Comparison of ENCODE assay signal across 8 cellular contexts in genomic region chr18:58541789-58542425, GRCh38.
A peak's percentile ranks its signal among the peaks of the same experiment; 100 is the strongest.
DNase-seq lines count a peak whose midpoint lies in the region; ATAC-seq and TF ChIP-seq lines count a peak whose summit lies in the region.

No MANE protein-coding gene starts in this region.

- H3K4me1 ChIP-seq in mucosa of descending colon (ENCODE audit: low read depth), result peaks cover 16% of the 10 kb centered on the region

- H3K4me3 ChIP-seq in mucosa of descending colon, result no peak overlapping the region

- H3K36me3 ChIP-seq in mucosa of descending colon (ENCODE audit: low read depth), result no peaks in the 10 kb centered on the region

- ATAC-seq in HG03060 (IDR thresholded peaks at IDR 0.05; ENCODE audit: low read depth, unreplicated experiment) (peak; percentile 54), mucosa of descending colon (peak; percentile 69)

- DNase-seq in stimulated activated CD4-positive, alpha-beta T cell treated with anti-CD3 and anti-CD28 coated beads, Interleukin-12 subunit alpha, Interleukin-12 subunit beta, amount 100 ng/mL, for 24 hours (ENCODE audit: low read depth in 2 of 2), result peak; percentile 34 to 43
- no peak for DNase-seq in stimulated activated CD4-positive, alpha-beta T cell treated with anti-CD3 and anti-CD28 coated beads, Interleukin-2, amount 100 ng/mL, for 48 hours
- peak; percentile 90 for DNase-seq in RPMI8226
- peak; percentile 96 for DNase-seq in astrocyte of the hippocampus (ENCODE audit: low read depth, low spot score)
- DNase-seq in mucosa of descending colon, result no peak
- DNase-seq in DMS 273 (lab: John Stamatoyannopoulos, UW; ENCODE audit: unreplicated experiment), result no peak
- DNase-seq in midbrain (lab: John Stamatoyannopoulos, UW), result no peak

- no peak for TF ChIP-seq CTCF in mucosa of descending colon (IDR thresholded peaks at IDR 0.05)

- intact Hi-C loops in mucosa of descending colon (cut with DNase I, micrococcal nuclease), result loop anchor here in 1 of 2 donors (10.0 kb wide), 1 partner anchor 133 kb away; the partner anchor contains the start of gene MALT1

- no peaks in the 10 kb centered on the region for H3K9me3 ChIP-seq in mucosa of descending colon

Comparison
In these comparisons a context has a peak if more than half of its experiments do, and no peak if none do; other contexts are left out.
1. DNase-seq: peak in stimulated activated CD4-positive, alpha-beta T cell treated with anti-CD3 and anti-CD28 coated beads, Interleukin-12 subunit alpha, Interleukin-12 subunit beta, amount 100 ng/mL, for 24 hours (2 of 2), RPMI8226 (single experiment) and astrocyte of the hippocampus (single experiment); none in stimulated activated CD4-positive, alpha-beta T cell treated with anti-CD3 and anti-CD28 coated beads, Interleukin-2, amount 100 ng/mL, for 48 hours (0 of 2), mucosa of descending colon (0 of 3), DMS 273 (single experiment) and midbrain (single experiment).